ENCODE assay signal across 1 cellular context in genomic region chr5:72587909-72588308, GRCh38.
TF ChIP-seq lines count a peak whose summit lies in the region.

No MANE protein-coding gene starts in this region.

TF ChIP-seq in K562, 482 proteins besides CTCF, POLR2A, EP300 and RAD21 (continued from another document and continues in another):
- TF ChIP-seq TSHZ1 (CRISPR knock-in tag; IDR thresholded peaks at IDR 0.05) (peak; percentile 51; the same call in 1 of the 2 replicates), EP400 (IDR thresholded peaks at IDR 0.05) (no peak), FOXK2 (conservative IDR thresholded peaks at IDR 0.05 in 1 of 2, IDR thresholded peaks at IDR 0.05 in 1 of 2; ENCODE audit: low read depth in 2 of 2) (peak; percentile 71 to 73), ZFP36 (IDR thresholded peaks at IDR 0.05; ENCODE audit: low read depth, low read length, partially characterized antibody) (no peak), EGR1 (conservative IDR thresholded peaks at IDR 0.05) (peak; percentile 58), POLR2AphosphoS5 (IDR thresholded peaks at IDR 0.05; ENCODE audit: control insufficient read depth, insufficient read depth, low read depth, low read length) (no peak), FOXJ3 (CRISPR knock-in tag; IDR thresholded peaks at IDR 0.05) (no peak), HOXB6 (CRISPR knock-in tag; IDR thresholded peaks at IDR 0.05; ENCODE audit: borderline replicate concordance) (no peak), NCOR1 (IDR thresholded peaks at IDR 0.05) (no peak), ZNF24 (IDR thresholded peaks at IDR 0.05) (no peak), SMARCA4 (IDR thresholded peaks at IDR 0.05) (0 out of 2 replicates have a peak, but pooled peaks have one; percentile 13), ZNF3 (CRISPR knock-in tag; IDR thresholded peaks at IDR 0.05) (no peak), ZNF12 (CRISPR knock-in tag; IDR thresholded peaks at IDR 0.05) (no peak), KHSRP (IDR thresholded peaks at IDR 0.05) (no peak), ZNF224 (CRISPR knock-in tag; IDR thresholded peaks at IDR 0.05) (no peak), ZZZ3 (IDR thresholded peaks at IDR 0.05) (no peak), KLF1 (tag; IDR thresholded peaks at IDR 0.05) (no peak), LARP7 (IDR thresholded peaks at IDR 0.05) (no peak), PHF8 (IDR thresholded peaks at IDR 0.05; ENCODE audit: borderline replicate concordance, low read length) (no peak), NR4A1 (CRISPR knock-in tag; IDR thresholded peaks at IDR 0.05) (no peak), NR4A1 (tag; IDR thresholded peaks at IDR 0.05) (peak; percentile 41; the same call in 1 of the 2 replicates), PRMT5 (CRISPR knock-in tag; IDR thresholded peaks at IDR 0.05) (no peak), POLR2AphosphoS2 (IDR thresholded peaks at IDR 0.05; ENCODE audit: low read length) (no peak), ZNF444 (CRISPR knock-in tag; IDR thresholded peaks at IDR 0.05) (no peak), ZBED1 (IDR thresholded peaks at IDR 0.05) (no peak), BCLAF1 (IDR thresholded peaks at IDR 0.05; ENCODE audit: borderline replicate concordance in 1 of 2, control insufficient read depth in 1 of 2, low read depth in 2 of 2, low read length in 1 of 2) (no peak), NFYB (IDR thresholded peaks at IDR 0.05; ENCODE audit: extremely low read depth, insufficient read length) (no peak), ETS2 (tag; IDR thresholded peaks at IDR 0.05; ENCODE audit: borderline replicate concordance, poor library complexity, severe bottlenecking) (no peak), AFF1 (IDR thresholded peaks at IDR 0.05; ENCODE audit: low read depth in 1 of 2, partially characterized antibody in 2 of 2) (no peak), ZNF41 (CRISPR knock-in tag; conservative IDR thresholded peaks at IDR 0.05) (peak; percentile 52; the same call in 1 of the 2 replicates), ETV5 (CRISPR knock-in tag; IDR thresholded peaks at IDR 0.05; ENCODE audit: low read depth) (no peak)
- TF ChIP-seq, protein P1, sequence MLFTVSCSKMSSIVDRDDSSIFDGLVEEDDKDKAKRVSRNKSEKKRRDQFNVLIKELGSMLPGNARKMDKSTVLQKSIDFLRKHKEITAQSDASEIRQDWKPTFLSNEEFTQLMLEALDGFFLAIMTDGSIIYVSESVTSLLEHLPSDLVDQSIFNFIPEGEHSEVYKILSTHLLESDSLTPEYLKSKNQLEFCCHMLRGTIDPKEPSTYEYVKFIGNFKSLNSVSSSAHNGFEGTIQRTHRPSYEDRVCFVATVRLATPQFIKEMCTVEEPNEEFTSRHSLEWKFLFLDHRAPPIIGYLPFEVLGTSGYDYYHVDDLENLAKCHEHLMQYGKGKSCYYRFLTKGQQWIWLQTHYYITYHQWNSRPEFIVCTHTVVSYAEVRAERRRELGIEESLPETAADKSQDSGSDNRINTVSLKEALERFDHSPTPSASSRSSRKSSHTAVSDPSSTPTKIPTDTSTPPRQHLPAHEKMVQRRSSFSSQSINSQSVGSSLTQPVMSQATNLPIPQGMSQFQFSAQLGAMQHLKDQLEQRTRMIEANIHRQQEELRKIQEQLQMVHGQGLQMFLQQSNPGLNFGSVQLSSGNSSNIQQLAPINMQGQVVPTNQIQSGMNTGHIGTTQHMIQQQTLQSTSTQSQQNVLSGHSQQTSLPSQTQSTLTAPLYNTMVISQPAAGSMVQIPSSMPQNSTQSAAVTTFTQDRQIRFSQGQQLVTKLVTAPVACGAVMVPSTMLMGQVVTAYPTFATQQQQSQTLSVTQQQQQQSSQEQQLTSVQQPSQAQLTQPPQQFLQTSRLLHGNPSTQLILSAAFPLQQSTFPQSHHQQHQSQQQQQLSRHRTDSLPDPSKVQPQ (CRISPR knock-in tag; IDR thresholded peaks at IDR 0.05; ENCODE audit: borderline replicate concordance) = 0 out of 2 replicates have a peak, but pooled peaks have one; percentile 36
- TF ChIP-seq, protein P2, sequence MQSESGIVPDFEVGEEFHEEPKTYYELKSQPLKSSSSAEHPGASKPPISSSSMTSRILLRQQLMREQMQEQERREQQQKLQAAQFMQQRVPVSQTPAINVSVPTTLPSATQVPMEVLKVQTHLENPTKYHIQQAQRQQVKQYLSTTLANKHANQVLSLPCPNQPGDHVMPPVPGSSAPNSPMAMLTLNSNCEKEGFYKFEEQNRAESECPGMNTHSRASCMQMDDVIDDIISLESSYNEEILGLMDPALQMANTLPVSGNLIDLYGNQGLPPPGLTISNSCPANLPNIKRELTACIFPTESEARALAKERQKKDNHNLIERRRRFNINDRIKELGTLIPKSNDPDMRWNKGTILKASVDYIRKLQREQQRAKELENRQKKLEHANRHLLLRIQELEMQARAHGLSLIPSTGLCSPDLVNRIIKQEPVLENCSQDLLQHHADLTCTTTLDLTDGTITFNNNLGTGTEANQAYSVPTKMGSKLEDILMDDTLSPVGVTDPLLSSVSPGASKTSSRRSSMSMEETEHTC (IDR thresholded peaks at IDR 0.05) = no peak
- TF ChIP-seq, protein P3, sequence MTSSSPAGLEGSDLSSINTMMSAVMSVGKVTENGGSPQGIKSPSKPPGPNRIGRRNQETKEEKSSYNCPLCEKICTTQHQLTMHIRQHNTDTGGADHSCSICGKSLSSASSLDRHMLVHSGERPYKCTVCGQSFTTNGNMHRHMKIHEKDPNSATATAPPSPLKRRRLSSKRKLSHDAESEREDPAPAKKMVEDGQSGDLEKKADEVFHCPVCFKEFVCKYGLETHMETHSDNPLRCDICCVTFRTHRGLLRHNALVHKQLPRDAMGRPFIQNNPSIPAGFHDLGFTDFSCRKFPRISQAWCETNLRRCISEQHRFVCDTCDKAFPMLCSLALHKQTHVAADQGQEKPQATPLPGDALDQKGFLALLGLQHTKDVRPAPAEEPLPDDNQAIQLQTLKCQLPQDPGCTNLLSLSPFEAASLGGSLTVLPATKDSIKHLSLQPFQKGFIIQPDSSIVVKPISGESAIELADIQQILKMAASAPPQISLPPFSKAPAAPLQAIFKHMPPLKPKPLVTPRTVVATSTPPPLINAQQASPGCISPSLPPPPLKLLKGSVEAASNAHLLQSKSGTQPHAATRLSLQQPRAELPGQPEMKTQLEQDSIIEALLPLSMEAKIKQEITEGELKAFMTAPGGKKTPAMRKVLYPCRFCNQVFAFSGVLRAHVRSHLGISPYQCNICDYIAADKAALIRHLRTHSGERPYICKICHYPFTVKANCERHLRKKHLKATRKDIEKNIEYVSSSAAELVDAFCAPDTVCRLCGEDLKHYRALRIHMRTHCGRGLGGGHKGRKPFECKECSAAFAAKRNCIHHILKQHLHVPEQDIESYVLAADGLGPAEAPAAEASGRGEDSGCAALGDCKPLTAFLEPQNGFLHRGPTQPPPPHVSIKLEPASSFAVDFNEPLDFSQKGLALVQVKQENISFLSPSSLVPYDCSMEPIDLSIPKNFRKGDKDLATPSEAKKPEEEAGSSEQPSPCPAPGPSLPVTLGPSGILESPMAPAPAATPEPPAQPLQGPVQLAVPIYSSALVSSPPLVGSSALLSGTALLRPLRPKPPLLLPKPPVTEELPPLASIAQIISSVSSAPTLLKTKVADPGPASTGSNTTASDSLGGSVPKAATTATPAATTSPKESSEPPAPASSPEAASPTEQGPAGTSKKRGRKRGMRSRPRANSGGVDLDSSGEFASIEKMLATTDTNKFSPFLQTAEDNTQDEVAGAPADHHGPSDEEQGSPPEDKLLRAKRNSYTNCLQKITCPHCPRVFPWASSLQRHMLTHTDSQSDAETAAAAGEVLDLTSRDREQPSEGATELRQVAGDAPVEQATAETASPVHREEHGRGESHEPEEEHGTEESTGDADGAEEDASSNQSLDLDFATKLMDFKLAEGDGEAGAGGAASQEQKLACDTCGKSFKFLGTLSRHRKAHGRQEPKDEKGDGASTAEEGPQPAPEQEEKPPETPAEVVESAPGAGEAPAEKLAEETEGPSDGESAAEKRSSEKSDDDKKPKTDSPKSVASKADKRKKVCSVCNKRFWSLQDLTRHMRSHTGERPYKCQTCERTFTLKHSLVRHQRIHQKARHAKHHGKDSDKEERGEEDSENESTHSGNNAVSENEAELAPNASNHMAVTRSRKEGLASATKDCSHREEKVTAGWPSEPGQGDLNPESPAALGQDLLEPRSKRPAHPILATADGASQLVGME (CRISPR knock-in tag; IDR thresholded peaks at IDR 0.05) = 0 out of 2 replicates have a peak, but pooled peaks have one; percentile 57
- TF ChIP-seq, protein P4, sequence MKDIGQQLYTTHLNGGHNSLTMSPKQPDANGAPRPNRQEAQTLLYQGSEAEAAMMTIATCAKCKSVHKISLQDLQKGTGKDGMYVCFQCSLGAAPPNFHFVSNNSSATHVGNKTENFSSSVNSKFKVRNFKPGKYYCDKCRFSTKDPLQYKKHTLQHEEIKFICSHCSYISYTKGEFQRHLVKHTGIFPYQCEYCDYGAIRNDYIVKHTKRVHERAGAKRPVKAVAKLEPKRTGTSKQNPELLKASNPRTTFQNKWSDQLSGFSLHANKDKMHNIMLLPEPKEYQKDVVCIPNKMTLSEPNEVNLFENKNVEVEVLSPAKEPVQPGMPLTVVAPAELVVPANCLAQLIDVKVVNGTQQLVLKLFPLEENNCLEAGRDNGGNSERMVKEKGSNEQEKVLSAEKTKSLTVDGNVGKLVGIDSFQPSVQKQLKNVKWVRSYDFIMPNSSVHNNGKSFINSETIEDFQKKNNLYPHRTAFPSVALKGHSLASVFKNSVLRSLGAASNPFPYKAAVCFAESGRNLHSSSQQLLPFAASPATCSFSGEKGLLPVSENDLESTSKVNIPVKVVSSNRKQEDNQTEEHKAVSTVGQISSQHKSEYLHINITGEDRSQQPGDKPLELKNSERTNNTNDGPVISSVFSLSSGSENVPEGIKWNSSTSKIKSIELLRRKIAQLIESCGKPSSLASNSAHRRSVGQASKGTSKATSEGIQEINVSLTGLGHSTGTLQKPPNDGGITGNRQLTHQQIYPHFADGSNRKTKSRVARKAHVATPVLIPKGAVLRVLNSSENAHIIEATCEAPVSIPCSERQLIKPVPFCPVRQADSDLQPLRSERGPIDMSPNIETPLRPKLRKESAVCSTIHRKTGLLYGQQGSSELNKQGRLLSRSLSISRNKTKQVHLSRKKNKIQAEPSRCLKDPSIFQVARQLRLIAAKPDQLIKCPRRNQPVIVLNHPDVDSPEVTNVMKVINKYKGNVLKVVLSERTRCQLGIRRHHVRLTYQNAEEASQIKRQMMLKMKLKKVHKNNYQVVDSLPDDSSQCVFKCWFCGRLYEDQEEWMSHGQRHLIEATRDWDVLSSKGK (CRISPR knock-in tag; IDR thresholded peaks at IDR 0.05) = no peak
